ENCODE assay signal across 13 cellular contexts in the genomic region with DNA sequence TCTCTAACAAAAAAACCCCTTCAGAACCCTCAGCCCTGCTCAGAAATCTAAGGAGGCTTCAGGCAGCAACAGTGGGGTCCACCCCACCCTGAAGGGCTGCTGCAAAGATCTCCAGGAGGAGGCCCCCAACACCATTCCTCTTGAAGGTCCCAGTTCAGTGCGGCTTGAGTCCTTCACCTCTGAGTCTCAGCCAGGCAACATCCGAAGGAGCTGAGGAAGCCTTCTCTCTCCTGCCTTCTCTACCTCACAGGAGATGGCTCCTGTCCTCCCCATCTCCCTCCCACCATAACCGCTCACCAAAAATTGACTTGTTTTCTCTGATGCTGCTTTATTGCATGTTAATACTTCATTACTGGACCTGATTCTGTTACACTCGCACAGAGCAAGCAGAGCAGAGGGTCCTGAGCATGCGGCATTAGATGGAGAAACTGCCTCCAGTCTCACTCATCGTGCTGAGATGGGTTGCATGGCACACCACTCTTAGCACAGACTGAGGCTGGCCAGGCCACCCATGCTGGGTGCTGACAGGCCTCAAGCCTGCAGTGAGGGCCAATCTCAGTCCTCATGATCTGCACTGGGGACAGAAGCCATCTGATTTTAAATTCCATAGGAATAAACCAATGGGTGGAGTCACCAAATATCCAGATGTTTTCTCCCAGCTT.
DNase-seq lines count a peak whose midpoint lies in the region; ATAC-seq and TF ChIP-seq lines count a peak whose summit lies in the region.
"Had no signal": no experiment of that assay in that cellular context is flagged by ENCODE, and none has a peak within 500 bp of the region (broad histone marks: within the 10 kb centered on the region; RNA-seq: fewer than 3 reads in every experiment).

No MANE protein-coding gene starts in this region.

- no peaks in the 10 kb centered on the region for H3K36me3 ChIP-seq in endodermal cell (ENCODE audit: control insufficient read depth, insufficient read depth, low read length)
- H3K36me3 ChIP-seq: BLaER1 had no signal

- ATAC-seq in Right ventricle myocardium superior (ENCODE audit: poor library complexity), result peak; percentile 21
- ATAC-seq in HG02798 (IDR thresholded peaks at IDR 0.05; ENCODE audit: poor library complexity, unreplicated experiment), result no peak
- no peak for ATAC-seq in HG02870 (IDR thresholded peaks at IDR 0.05; ENCODE audit: unreplicated experiment)

- H3K9me3 Mint-ChIP-seq in endodermal cell, result peaks cover 8% of the 10 kb centered on the region

- POLR2A ChIA-PET in HEK293T (lab: Yijun Ruan, JAX), result no interaction called here

- H3K4me1 Mint-ChIP-seq in endodermal cell, result peaks cover 10% of the 10 kb centered on the region
- H3K4me1 Mint-ChIP-seq: IgD-negative memory B cell had no signal

- H3K27ac Mint-ChIP-seq in endodermal cell, result no peak overlapping the region

- H3K4me1 ChIP-seq in endodermal cell (ENCODE audit: control insufficient read depth, insufficient read depth, low read length), result no peaks in the 10 kb centered on the region

- H3K27me3 Mint-ChIP-seq in endodermal cell (ENCODE audit: insufficient read depth), result peaks cover 7% of the 10 kb centered on the region
- H3K27me3 Mint-ChIP-seq: IgD-negative memory B cell had no signal

- no peak for DNase-seq in Right ventricle myocardium superior
- no peak for DNase-seq in cardiac septum (ENCODE audit: low spot score)
- DNase-seq in endodermal cell, result peak; percentile 31
- peak; percentile 57 for DNase-seq in mesenteric fat pad (ENCODE audit: low spot score)
- DNase-seq in HEK293T (ENCODE audit: extremely low spot score), result no peak
- DNase-seq: 8988T, AML-193, DMS53, HCEC 1CT had no signal

- TF ChIP-seq CTCF in endodermal cell (conservative IDR thresholded peaks at IDR 0.05), result no peak

- no peak overlapping the region for H3K4me3 Mint-ChIP-seq in endodermal cell
- H3K4me3 Mint-ChIP-seq: IgD-negative memory B cell had no signal

- H3K9ac ChIP-seq in endodermal cell (ENCODE audit: extremely low read depth, low read length, poor library complexity, severe bottlenecking), result no peak overlapping the region
- H3K9ac ChIP-seq: BLaER1 had no signal

- CTCF ChIA-PET in HEK293T (lab: Yijun Ruan, JAX), result interaction anchor here (1.4 kb wide), 1 partner anchor 14 kb away, joined by 6 read pairs; no protein-coding TSS in a partner anchor

- H3K27ac ChIP-seq in endodermal cell (ENCODE audit: low read depth, low read length), result no peak overlapping the region
- H3K27ac ChIP-seq: BLaER1 had no signal

- H3K36me3 Mint-ChIP-seq in endodermal cell (ENCODE audit: low read depth), result no peaks in the 10 kb centered on the region
- H3K36me3 Mint-ChIP-seq: IgD-negative memory B cell had no signal

- intact Hi-C loops in Right ventricle myocardium superior (cut with DNase I) (loop anchor here (10.0 kb wide), 1 partner anchor 223 kb away; a partner anchor contains a TSS), cardiac septum (cut with DNase I) (no loop called here)

- WGBS in endodermal cell (ENCODE audit: insufficient coverage in 1 of 2, insufficient read length in 1 of 2), 2 experiments, result 78 to 83% methylated on average over 6 of the region's 6 CpGs

- no peak overlapping the region for H3K4me3 ChIP-seq in endodermal cell (ENCODE audit: low read length)
- H3K4me3 ChIP-seq: BLaER1 had no signal

- H3K9me3 ChIP-seq in endodermal cell (ENCODE audit: control insufficient read depth, low read length), result no peaks in the 10 kb centered on the region

- no peaks in the 10 kb centered on the region for H3K27me3 ChIP-seq in endodermal cell (ENCODE audit: control insufficient read depth, insufficient read depth, low read length, poor library complexity, severe bottlenecking)
- H3K27me3 ChIP-seq: BLaER1 had no signal

TF ChIP-seq in HEK293T, 16 proteins besides CTCF, POLR2A, EP300 and RAD21:
- no peak for TF ChIP-seq LEF1 (IDR thresholded peaks at IDR 0.05; ENCODE audit: borderline replicate concordance)
- no peak for TF ChIP-seq FOXM1 (IDR thresholded peaks at IDR 0.05; ENCODE audit: borderline replicate concordance)
- TF ChIP-seq BHLHE40 (IDR thresholded peaks at IDR 0.05; ENCODE audit: borderline replicate concordance), result no peak
- no peak for TF ChIP-seq FOXA1 (IDR thresholded peaks at IDR 0.05)
- no peak for TF ChIP-seq HDGF (IDR thresholded peaks at IDR 0.05; ENCODE audit: borderline replicate concordance)
- no peak for TF ChIP-seq ELF4 (IDR thresholded peaks at IDR 0.05)
- TF ChIP-seq SUZ12 (IDR thresholded peaks at IDR 0.05), result no peak

Comparison
In these comparisons a context has a peak if more than half of its experiments do, and no peak if none do; other contexts are left out.
1. DNase-seq: peak in endodermal cell (single experiment) and mesenteric fat pad (single experiment); none in Right ventricle myocardium superior (single experiment), cardiac septum (single experiment) and HEK293T (single experiment).